Comparison of ENCODE assay signal across 1 cellular context in the genomic region with DNA sequence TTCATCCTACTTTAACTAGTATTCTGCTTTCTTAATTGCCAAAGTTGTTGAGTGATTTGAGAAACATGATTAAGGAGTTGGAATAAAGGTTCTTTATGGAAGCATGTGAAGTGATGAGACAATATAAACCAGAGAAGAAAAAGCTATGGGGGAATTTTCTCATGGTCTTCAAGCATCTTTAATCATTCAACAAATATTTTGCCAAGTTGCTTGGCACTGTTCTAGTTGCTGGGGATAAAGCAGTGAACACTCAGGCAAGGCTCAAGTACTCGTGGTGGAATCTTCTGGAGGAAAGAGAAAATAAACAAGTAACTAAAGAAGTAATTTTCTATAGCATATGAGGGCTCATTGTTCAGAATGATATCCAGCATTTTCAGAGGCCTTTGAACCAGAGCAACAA.
TF ChIP-seq lines count a peak whose summit lies in the region.

No MANE protein-coding gene starts in this region.

TF ChIP-seq in IMR-90, 13 proteins besides CTCF, POLR2A, EP300 and RAD21:
- no peak for TF ChIP-seq ELK1 (IDR thresholded peaks at IDR 0.05; ENCODE audit: borderline replicate concordance, low read depth, low read length)
- TF ChIP-seq USF2 (IDR thresholded peaks at IDR 0.05; ENCODE audit: low read depth, low read length): no peak
- TF ChIP-seq MAFK (IDR thresholded peaks at IDR 0.05; ENCODE audit: low read depth, low read length): no peak
- TF ChIP-seq CHD1 (IDR thresholded peaks at IDR 0.05; ENCODE audit: low read depth, low read length): no peak
- TF ChIP-seq FOS (IDR thresholded peaks at IDR 0.05; ENCODE audit: low read depth, low read length): no peak
- no peak for TF ChIP-seq RCOR1 (IDR thresholded peaks at IDR 0.05; ENCODE audit: insufficient replicate concordance, low read length)
- TF ChIP-seq CEBPB (IDR thresholded peaks at IDR 0.05; ENCODE audit: low read depth, low read length): no peak
